In genomic region chr4:184168406-184169019, GRCh38 we compare ENCODE assay signal across 8 cellular contexts. TPM values are rescaled to one million over a fixed set of nuclear protein-coding genes. Genes with fewer than 3 reads are reported as not detected.
DNase-seq lines count a peak whose midpoint lies in the region; ATAC-seq and TF ChIP-seq lines count a peak whose summit lies in the region.

No MANE protein-coding gene starts in this region.

- H3K4me3 ChIP-seq in Loucy (ENCODE audit: low read length, poor library complexity, severe bottlenecking), result no peak overlapping the region

- no peak overlapping the region for H3K4ac ChIP-seq in H9 (ENCODE audit: low read depth, low read length)

- H3K14ac ChIP-seq in H9 (ENCODE audit: insufficient read depth, low read length), result no peak overlapping the region

- no peak overlapping the region for H3K18ac ChIP-seq in H9 (ENCODE audit: insufficient read length, low read depth, low read length)

- no CpG with 5 or more reads among the region's 33 CpGs for WGBS in H9 (ENCODE audit: extremely low coverage, insufficient read length, low lambda C conversion rate)

- H3K27ac Mint-ChIP-seq in H9, result peak overlapping the region in 1 of 3 experiments; percentile 73; a peak in 1 of 7 replicates
- no peak overlapping the region for H3K27ac Mint-ChIP-seq in chondrocyte (ENCODE audit: unreplicated experiment)

- H3K4me1 Mint-ChIP-seq in H9 (peaks cover 59 to 60% of the 10 kb centered on the region in 2 experiments), chondrocyte (ENCODE audit: low read depth) (peaks cover 15% of the 10 kb centered on the region)

- H4K20me1 ChIP-seq in H9 (ENCODE audit: control insufficient read depth, insufficient read depth, insufficient read length) (no peaks in the 10 kb centered on the region), Loucy (ENCODE audit: insufficient read depth, low read length, poor library complexity, severe bottlenecking) (no peaks in the 10 kb centered on the region)

- H2AFZ ChIP-seq in H9 (ENCODE audit: low read length), result no peak overlapping the region
- H2AFZ ChIP-seq in Loucy (ENCODE audit: low read length), result no peak overlapping the region

- no peaks in the 10 kb centered on the region for H3K9me2 ChIP-seq in Loucy (replicated peaks; ENCODE audit: low read depth, low read length)

- no peak overlapping the region for H2BK12ac ChIP-seq in H9 (ENCODE audit: insufficient read length, low read depth, low read length)

- H3K36me3 Mint-ChIP-seq in H9 (ENCODE audit: insufficient read depth in 1 of 3, low read depth in 3 of 3), result no peaks in the 10 kb centered on the region; a peak in 2 of 7 replicates
- no peaks in the 10 kb centered on the region for H3K36me3 Mint-ChIP-seq in chondrocyte (ENCODE audit: low read depth)

- H3K9ac ChIP-seq in H9 (ENCODE audit: extremely low read depth, insufficient read length, low read length) (no peak overlapping the region), Loucy (ENCODE audit: low read depth, low read length, poor library complexity, severe bottlenecking) (no peak overlapping the region)

- H3K4me2 ChIP-seq in H9 (ENCODE audit: insufficient read depth, insufficient read length, low read length) (peak overlapping the region; percentile 35), Loucy (ENCODE audit: low read depth, low read length, poor library complexity, severe bottlenecking) (no peak overlapping the region)

- H2AK5ac ChIP-seq in H9 (ENCODE audit: insufficient read length, low read length), result no peak overlapping the region

- TF ChIP-seq CTCF in GM10266 (IDR thresholded peaks at IDR 0.05; ENCODE audit: control insufficient read depth, insufficient read depth, low read depth, missing control alignments) (peak; percentile 94), H9 (conservative IDR thresholded peaks at IDR 0.05) (peak; percentile 98), Loucy (conservative IDR thresholded peaks at IDR 0.05; ENCODE audit: low read length) (peak; percentile 74), chondrocyte (IDR thresholded peaks at IDR 0.05) (peak; percentile 98)

- no peak overlapping the region for H3K27ac ChIP-seq in H9 (ENCODE audit: insufficient read length, low read depth, low read length)

- H3K79me1 ChIP-seq in H9 (ENCODE audit: insufficient read depth, low read depth, low read length, poor library complexity, severe bottlenecking), result no peaks in the 10 kb centered on the region

- H4K8ac ChIP-seq in H9 (replicated peaks; ENCODE audit: insufficient read length, low read depth, low read length), result no peak overlapping the region

- no peaks in the 10 kb centered on the region for H3K23me2 ChIP-seq in H9 (ENCODE audit: insufficient read length, low read depth, low read length, poor library complexity, severe bottlenecking)

- no peak overlapping the region for H2BK120ac ChIP-seq in H9 (ENCODE audit: low read depth, low read length, poor library complexity, severe bottlenecking)

- H3T11ph ChIP-seq in H9 (ENCODE audit: low read length), result no peak overlapping the region

- H3K27me3 ChIP-seq in H9 (ENCODE audit: insufficient read depth, low read length), result no peaks in the 10 kb centered on the region
- no peaks in the 10 kb centered on the region for H3K27me3 ChIP-seq in Loucy (ENCODE audit: insufficient read depth, low read length, poor library complexity, severe bottlenecking)

- peak; percentile 82 for DNase-seq in GM10266 (ENCODE audit: extremely low spot score)
- DNase-seq in H9, result peak; percentile 90
- no peak for DNase-seq in chondrocyte (ENCODE audit: low spot score)
- peak; percentile 89 for DNase-seq in left kidney (ENCODE audit: low read depth, low spot score)
- peak; percentile 18 for DNase-seq in stimulated activated CD4-positive, alpha-beta T cell treated with anti-CD3 and anti-CD28 coated beads, Interleukin-2, amount 100 ng/mL, for 4 hours (ENCODE audit: low read depth)
- DNase-seq in NCI-H2107 (lab: John Stamatoyannopoulos, UW), result no peak

- no peak overlapping the region for H2BK5ac ChIP-seq in H9 (ENCODE audit: insufficient read length, low read length)

- no peaks in the 10 kb centered on the region for H3F3A ChIP-seq in Loucy (ENCODE audit: low read depth)

- H3K9me3 ChIP-seq in H9 (ENCODE audit: control insufficient read depth, low read depth, low read length), result no peaks in the 10 kb centered on the region
- no peaks in the 10 kb centered on the region for H3K9me3 ChIP-seq in Loucy (ENCODE audit: insufficient read depth, low read depth, low read length)

- peak; percentile 78 to 80 for ATAC-seq in activated CD4-positive, CD25-positive, alpha-beta regulatory T cell treated with anti-CD3 and anti-CD28 coated beads, Interleukin-2, amount 50 U/mL, for 24 hours

- no peak overlapping the region for H4K5ac ChIP-seq in H9 (ENCODE audit: insufficient read length, low read depth, low read length)

- H3K4me3 Mint-ChIP-seq in H9 (peak overlapping the region; percentile 27 to 64; a peak in 3 of 5 replicates), chondrocyte (ENCODE audit: unreplicated experiment) (peak overlapping the region; percentile 43)

- H3K4me1 ChIP-seq in H9 (ENCODE audit: insufficient read depth, low read length), result peaks cover 6% of the 10 kb centered on the region; the same call in 1 of the 2 replicates
- no peaks in the 10 kb centered on the region for H3K4me1 ChIP-seq in Loucy (ENCODE audit: insufficient read depth, low read length, poor library complexity, severe bottlenecking)

- H3K9me3 Mint-ChIP-seq in H9, result no peaks in the 10 kb centered on the region
- no peaks in the 10 kb centered on the region for H3K9me3 Mint-ChIP-seq in chondrocyte (ENCODE audit: low read depth)

- H2BK20ac ChIP-seq in H9 (ENCODE audit: low read depth, low read length, poor library complexity, severe bottlenecking), result no peak overlapping the region

- H2BK15ac ChIP-seq in H9 (ENCODE audit: low read depth, low read length), result no peak overlapping the region

- H3K79me2 ChIP-seq in H9 (ENCODE audit: insufficient read depth, low read length) (no peaks in the 10 kb centered on the region), Loucy (ENCODE audit: insufficient read depth, low read length) (no peaks in the 10 kb centered on the region)

- peaks cover 71% of the 10 kb centered on the region for H3K27me3 Mint-ChIP-seq in H9 (ENCODE audit: low read depth)
- H3K27me3 Mint-ChIP-seq in chondrocyte (ENCODE audit: low read depth), result peaks cover 26% of the 10 kb centered on the region

- no peak overlapping the region for H4K91ac ChIP-seq in H9 (ENCODE audit: insufficient read length, low read depth, low read length)

- H3K23ac ChIP-seq in H9 (ENCODE audit: insufficient read length, low read depth, low read length), result no peak overlapping the region

- no peak overlapping the region for H3K56ac ChIP-seq in H9 (ENCODE audit: insufficient read length, low read depth, low read length)

- H3K36me3 ChIP-seq in Loucy (ENCODE audit: insufficient read depth, low read length), result no peaks in the 10 kb centered on the region

RNA-seq across cellular contexts. Expression of gene ENPP6, which starts 49.2 kb away (rescaled TPM):
- total RNA-seq in H9 (2021) (0.09 TPM in 1 of 2 replicates, not detected in the other), chondrocyte (not detected in 3 replicates)

Comparison
In these comparisons a context has a peak if more than half of its experiments do, and no peak if none do; other contexts are left out.
1. DNase-seq: peak in GM10266 (single experiment), H9 (single experiment), left kidney (single experiment) and stimulated activated CD4-positive, alpha-beta T cell treated with anti-CD3 and anti-CD28 coated beads, Interleukin-2, amount 100 ng/mL, for 4 hours (single experiment); none in chondrocyte (single experiment) and NCI-H2107 (single experiment).
2. Peak in every context shown above with its lines, with median percentiles within 50 percentile points of each other: CTCF ChIP-seq.